ENCODE assay signal across 8 cellular contexts in the genomic region with DNA sequence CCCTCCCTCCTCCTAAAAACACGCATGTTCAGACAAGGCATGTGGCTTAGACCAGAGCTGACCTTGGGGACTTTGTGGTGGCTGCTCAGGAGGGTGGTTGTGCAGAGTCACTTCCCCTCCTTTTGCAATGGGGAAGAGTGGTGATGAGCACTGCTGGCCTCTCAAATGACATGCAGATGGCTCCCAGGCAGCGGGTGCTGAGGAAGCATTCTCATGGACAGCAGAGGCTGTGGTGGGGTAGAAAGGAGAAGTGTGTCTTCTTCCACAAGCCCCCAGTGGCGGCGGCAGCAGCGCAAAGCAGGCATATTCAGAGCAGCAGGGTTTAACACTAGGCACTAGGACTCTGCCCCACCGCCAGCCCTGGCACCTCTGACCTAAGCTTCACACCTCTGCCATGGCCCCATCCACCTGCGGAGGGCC.
DNase-seq lines count a peak whose midpoint lies in the region; ATAC-seq and TF ChIP-seq lines count a peak whose summit lies in the region.

No MANE protein-coding gene starts in this region.

- H3F3A ChIP-seq in PC-9 (ENCODE audit: insufficient read depth, low read depth): peaks cover 59% of the 10 kb centered on the region

- no peaks in the 10 kb centered on the region for H4K20me1 ChIP-seq in PC-9 (ENCODE audit: insufficient read depth)

- no peaks in the 10 kb centered on the region for H3K9me3 ChIP-seq in PC-9 (ENCODE audit: insufficient read depth, low read depth)

- POLR2A ChIA-PET in PC-9 (lab: Charles Lee; ENCODE audit: unreplicated experiment): no interaction called here

- H3K79me2 ChIP-seq in PC-9 (ENCODE audit: low read depth): peaks cover 16% of the 10 kb centered on the region; the same call in 1 of the 2 replicates

- DNase-seq in SIG-M5 (lab: John Stamatoyannopoulos, UW) (peak; percentile 96), inferior parietal cortex (ENCODE audit: extremely low spot score) (peak; percentile 36), PC-9 (no peak), SHP77 treated with DMSO at 0.1 percent for 48 hours (lab: John Stamatoyannopoulos, UW) (no peak), HT-29 (ENCODE audit: low spot score) (no peak), epidermal melanocyte (ENCODE audit: insufficient read length, low spot score) (no peak)

- no peak overlapping the region for H3K27ac ChIP-seq in PC-9

- no peaks in the 10 kb centered on the region for H3K27me3 ChIP-seq in PC-9 (ENCODE audit: insufficient read depth, low read depth)

- no peak overlapping the region for H2AFZ ChIP-seq in PC-9

- H3K36me3 ChIP-seq in PC-9 (ENCODE audit: low read depth): 0 out of 2 replicates have a peak, but pooled peaks cover 8% of the 10 kb centered on the region

- H3K4me1 ChIP-seq in PC-9 (replicated peaks; ENCODE audit: insufficient read depth): peaks cover 85% of the 10 kb centered on the region

- no peaks in the 10 kb centered on the region for H3K9me2 ChIP-seq in PC-9 (ENCODE audit: insufficient read depth)

- CTCF ChIA-PET in PC-9 (lab: Charles Lee): no interaction called here

- BruUV-seq in PC-9 (replicated peaks; lab: Mats Ljungman, UMichigan): no TSS peak

- ATAC-seq in GM18519 (IDR thresholded peaks at IDR 0.05; ENCODE audit: low FRiP score, unreplicated experiment): peak; percentile 30
- ATAC-seq in HG02798 (IDR thresholded peaks at IDR 0.05; ENCODE audit: poor library complexity, unreplicated experiment): peak; percentile 55

- no peak overlapping the region for H3K4me3 ChIP-seq in PC-9

- H3K4me2 ChIP-seq in PC-9: no peak overlapping the region

- TF ChIP-seq CTCF in PC-9 (conservative IDR thresholded peaks at IDR 0.05): no peak

- intact Hi-C loops in PC-9 (cut with micrococcal nuclease; ENCODE audit: unreplicated experiment): no loop called here

Comparison
In these comparisons a context has a peak if more than half of its experiments do, and no peak if none do; other contexts are left out.
1. DNase-seq: peak in SIG-M5 (single experiment) and inferior parietal cortex (single experiment); none in PC-9 (0 of 2), SHP77 treated with DMSO at 0.1 percent for 48 hours (single experiment), HT-29 (single experiment) and epidermal melanocyte (single experiment).